In genomic region chrX:134530845-134531244, GRCh38 we compare ENCODE assay signal across 22 cellular contexts.
"Had no signal": no experiment of that assay in that cellular context is flagged by ENCODE, and none has a peak within 500 bp of the region (broad histone marks: within the 10 kb centered on the region; RNA-seq: fewer than 3 reads in every experiment).

No MANE protein-coding gene starts in this region.

- ATAC-seq: stimulated activated effector memory CD8-positive, alpha-beta T cell treated with anti-CD3 and anti-CD28 coated beads, Interleukin-12 subunit alpha, Interleukin-12 subunit beta, amount 100 ng/mL, for 72 hours; stimulated activated memory B cell treated with anti-CD40 and anti-IgM and Interleukin-4, amounts not matched to agents 10 μg/mL and 1 μg/mL and 100 μg/mL, for 72 hours; stimulated activated naive B cell treated with anti-CD40 and anti-IgM and Interleukin-4, amounts not matched to agents 10 μg/mL and 1 μg/mL and 100 μg/mL, for 72 hours; stimulated activated naive CD8-positive, alpha-beta T cell treated with anti-CD3 and anti-CD28 coated beads, Interleukin-15, amount 100 ng/mL, for 72 hours; stimulated activated naive CD8-positive, alpha-beta T cell treated with anti-CD3 and anti-CD28 coated beads, Interleukin-15, Interleukin-2, amounts not matched to agents 100 U/mL and 50 U/mL, for 24 hours; upper lobe of right lung had no signal

- DNase-seq: stimulated activated CD4-positive, alpha-beta T cell treated with anti-CD3 and anti-CD28 coated beads, Interleukin-2, amount 100 ng/mL, for 48 hours; stimulated activated CD4-positive, alpha-beta T cell treated with anti-CD3 and anti-CD28 coated beads, Interleukin-4, amount 100 ng/mL, for 1 hour; stimulated activated CD4-positive, alpha-beta T cell treated with anti-CD3 and anti-CD28 coated beads, Interleukin-4, amount 100 ng/mL, for 24 hours; stimulated activated CD4-positive, alpha-beta T cell treated with anti-CD3 and anti-CD28 coated beads, Interleukin-4, amount 100 ng/mL, for 4 hours; stimulated activated CD8-positive, alpha-beta memory T cell treated with anti-CD3 and anti-CD28 coated beads, Interleukin-4, amount 100 ng/mL, for 48 hours; stimulated activated naive B cell treated with anti-CD40 and anti-IgM and Interleukin-4, amounts not matched to agents 10 μg/mL and 1 μg/mL and 100 μg/mL, for 72 hours; stimulated activated naive CD4-positive, alpha-beta T cell; stimulated activated naive CD4-positive, alpha-beta T cell treated with Interleukin-2 at 50 U/mL for 16 hours; stimulated activated naive CD8-positive, alpha-beta T cell treated with anti-CD3 and anti-CD28 coated beads, Interleukin-15, amount 100 ng/mL, for 72 hours; stimulated activated naive CD8-positive, alpha-beta T cell treated with anti-CD3 and anti-CD28 coated beads, Interleukin-15, Interleukin-2, amounts not matched to agents 100 U/mL and 50 U/mL, for 24 hours; stomach; substantia nigra; testis; thyroid gland; tibial artery; transverse colon; trophoblast cell; upper lobe of left lung; upper lobe of right lung; uterus had no signal
